ENCODE assay signal across 28 cellular contexts in genomic region chr13:92886535-92887098, GRCh38.
"Had no signal": no experiment of that assay in that cellular context is flagged by ENCODE, and none has a peak within 500 bp of the region (broad histone marks: within the 10 kb centered on the region; RNA-seq: fewer than 3 reads in every experiment).

No MANE protein-coding gene starts in this region.

- H3K36me3 ChIP-seq: left lung, lower lobe of right lung, pancreas, prostate gland, sigmoid colon, spleen, suprapubic skin, tibial nerve, uterus had no signal

- ATAC-seq: left colon; left lung; lower lobe of right lung; naive thymus-derived CD8-positive, alpha-beta T cell; pancreas; right cardiac atrium; stimulated activated effector memory CD8-positive, alpha-beta T cell treated with anti-CD3 and anti-CD28 coated beads, Interleukin-12 subunit alpha, Interleukin-12 subunit beta, amount 100 ng/mL, for 72 hours had no signal

- H3K27ac Mint-ChIP-seq: naive thymus-derived CD8-positive, alpha-beta T cell; nephron; stimulated activated effector memory CD8-positive, alpha-beta T cell treated with anti-CD3 and anti-CD28 coated beads, Interleukin-12 subunit alpha, Interleukin-12 subunit beta, amount 100 ng/mL, for 72 hours; stimulated activated naive CD8-positive, alpha-beta T cell treated with anti-CD3 and anti-CD28 coated beads, Interleukin-15, Interleukin-2, amounts not matched to agents 100 ng/mL and 50 ng/mL, for 24 hours; type B pancreatic cell had no signal

- H3K27me3 ChIP-seq: left lung, pancreas, sigmoid colon, spleen, suprapubic skin, tibial nerve, uterus had no signal

- H3K9me3 Mint-ChIP-seq: nephron, type B pancreatic cell had no signal

- H3K9me3 ChIP-seq: left lung, lower lobe of right lung, pancreas, prostate gland, sigmoid colon, spleen, suprapubic skin, tibial nerve, uterus had no signal

- H3K4me1 Mint-ChIP-seq: naive thymus-derived CD8-positive, alpha-beta T cell; nephron; neural crest cell; stimulated activated effector memory CD8-positive, alpha-beta T cell treated with anti-CD3 and anti-CD28 coated beads, Interleukin-12 subunit alpha, Interleukin-12 subunit beta, amount 100 ng/mL, for 72 hours had no signal

- FAIRE-seq: keratinocyte, pancreas, small intestine had no signal

- H3K4me3 ChIP-seq: left lung, lower lobe of right lung, pancreas, prostate gland, sigmoid colon, spleen, suprapubic skin, tibial nerve, uterus had no signal

- H3K4me3 Mint-ChIP-seq: naive thymus-derived CD8-positive, alpha-beta T cell; nephron; neural crest cell; stimulated activated effector memory CD8-positive, alpha-beta T cell treated with anti-CD3 and anti-CD28 coated beads, Interleukin-12 subunit alpha, Interleukin-12 subunit beta, amount 100 ng/mL, for 72 hours; stimulated activated naive CD8-positive, alpha-beta T cell treated with anti-CD3 and anti-CD28 coated beads, Interleukin-15, Interleukin-2, amounts not matched to agents 100 ng/mL and 50 ng/mL, for 24 hours; type B pancreatic cell had no signal

- H3K27me3 Mint-ChIP-seq: stimulated activated naive CD8-positive, alpha-beta T cell treated with anti-CD3 and anti-CD28 coated beads, Interleukin-15, Interleukin-2, amounts not matched to agents 100 ng/mL and 50 ng/mL, for 24 hours; type B pancreatic cell had no signal

- H3K36me3 Mint-ChIP-seq: naive thymus-derived CD8-positive, alpha-beta T cell; stimulated activated effector memory CD8-positive, alpha-beta T cell treated with anti-CD3 and anti-CD28 coated beads, Interleukin-12 subunit alpha, Interleukin-12 subunit beta, amount 100 ng/mL, for 72 hours; type B pancreatic cell had no signal

- H3K4me1 ChIP-seq: left lung, lower lobe of right lung, pancreas, prostate gland, sigmoid colon, spleen, suprapubic skin, tibial nerve, uterus had no signal

- DNase-seq: hippocampal formation; kidney glomerular epithelial cell; left colon; left lung; lower lobe of right lung; mammary epithelial cell; mesenchymal stem cell; naive thymus-derived CD8-positive, alpha-beta T cell; nucleus accumbens; pancreas; posterior cingulate gyrus; retina; right cardiac atrium; sigmoid colon; small intestine; spleen; stimulated activated CD4-positive, alpha-beta T cell treated with anti-CD3 and anti-CD28 coated beads, Interleukin-4, amount 100 ng/mL, for 24 hours; stimulated activated naive CD4-positive, alpha-beta T cell; uterus had no signal

- H3K27ac ChIP-seq: left lung, lower lobe of right lung, pancreas, prostate gland, sigmoid colon, spleen, suprapubic skin, tibial nerve, uterus had no signal
